ENCODE assay signal across 1 cellular context in the genomic region with DNA sequence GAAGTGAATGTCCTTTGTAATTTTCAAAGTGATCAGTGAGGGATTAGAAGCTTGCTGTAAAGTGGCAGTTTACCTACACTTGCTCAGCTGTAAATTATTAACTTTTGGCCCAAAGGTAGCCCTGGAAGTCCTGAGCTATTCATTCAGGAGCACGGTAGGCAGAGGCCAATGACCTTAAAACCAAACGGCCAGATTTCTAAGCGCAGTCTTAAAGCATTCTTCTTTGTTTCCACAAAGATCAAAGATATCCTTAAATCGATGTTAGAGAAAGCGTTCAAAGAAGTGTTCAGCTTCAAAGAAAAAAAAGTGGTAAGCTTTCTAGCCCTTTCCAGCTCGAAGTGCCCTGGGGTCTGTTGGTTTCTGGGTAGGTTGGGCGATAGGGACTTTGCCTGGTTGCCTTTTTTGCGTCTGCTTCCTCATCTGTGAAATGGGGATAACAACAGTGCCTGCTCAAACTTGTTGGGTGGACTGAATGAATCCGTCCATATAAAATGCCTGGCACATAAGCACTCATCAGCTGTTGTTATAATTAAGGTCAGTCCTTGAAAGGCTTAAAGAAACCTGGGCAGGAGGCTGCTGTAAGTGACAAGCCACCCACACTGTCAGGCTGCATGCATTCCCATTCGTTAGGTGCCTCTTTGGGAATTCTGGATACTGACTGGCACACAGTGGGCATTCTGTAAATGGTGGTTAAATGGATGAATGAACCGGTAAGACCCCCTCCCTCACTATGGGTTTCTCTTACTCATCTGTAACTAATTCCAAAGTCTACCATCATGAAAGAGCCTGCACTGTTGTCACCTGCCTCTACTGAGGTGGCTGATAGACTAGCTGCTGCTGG.
TF ChIP-seq lines count a peak whose summit lies in the region.

No MANE protein-coding gene starts in this region.

TF ChIP-seq in HepG2, 621 proteins besides CTCF, POLR2A, EP300 and RAD21 (continued from another document and continues in another):
- TF ChIP-seq HNF1A (IDR thresholded peaks at IDR 0.05; ENCODE audit: low read depth) (peak; percentile 99), HNF1A (CRISPR knock-in tag; IDR thresholded peaks at IDR 0.05; ENCODE audit: borderline replicate concordance) (peak; percentile 100), HOXA3 (CRISPR knock-in tag; IDR thresholded peaks at IDR 0.05) (peak; percentile 70), IKZF5 (CRISPR knock-in tag; IDR thresholded peaks at IDR 0.05) (peak; percentile 95), NR1H2 (CRISPR knock-in tag; IDR thresholded peaks at IDR 0.05; ENCODE audit: borderline replicate concordance, low read depth) (0 out of 2 replicates have a peak, but pooled peaks have one; percentile 65), ZBTB7B (CRISPR knock-in tag; IDR thresholded peaks at IDR 0.05) (peak; percentile 83; the same call in 1 of the 2 replicates), RFXANK (CRISPR knock-in tag; IDR thresholded peaks at IDR 0.05) (peak; percentile 76; the same call in 1 of the 2 replicates), JUND (CRISPR knock-in tag; IDR thresholded peaks at IDR 0.05) (peak; percentile 19; the same call in 1 of the 2 replicates), AKAP8 (CRISPR knock-in tag; IDR thresholded peaks at IDR 0.05) (0 out of 2 replicates have a peak, but pooled peaks have one; percentile 42), JUNB (CRISPR knock-in tag; IDR thresholded peaks at IDR 0.05; ENCODE audit: borderline replicate concordance) (0 out of 2 replicates have a peak, but pooled peaks have one; percentile 31), AHR (CRISPR knock-in tag; IDR thresholded peaks at IDR 0.05) (no peak), HNRNPL (IDR thresholded peaks at IDR 0.05; ENCODE audit: low read depth, low read length) (0 out of 2 replicates have a peak, but pooled peaks have one; percentile 14), ZNF44 (CRISPR knock-in tag; IDR thresholded peaks at IDR 0.05) (peak; percentile 55; the same call in 1 of the 2 replicates), MBNL3 (CRISPR knock-in tag; conservative IDR thresholded peaks at IDR 0.05) (0 out of 2 replicates have a peak, but pooled peaks have one; percentile 46), ZNF550 (CRISPR knock-in tag; IDR thresholded peaks at IDR 0.05; ENCODE audit: borderline replicate concordance) (no peak), HOXD1 (CRISPR knock-in tag; IDR thresholded peaks at IDR 0.05) (peak; percentile 58; the same call in 1 of the 2 replicates), PHF21A (CRISPR knock-in tag; IDR thresholded peaks at IDR 0.05) (peak; percentile 96), ZNF329 (CRISPR knock-in tag; IDR thresholded peaks at IDR 0.05; ENCODE audit: low read depth) (no peak), SMYD3 (CRISPR knock-in tag; IDR thresholded peaks at IDR 0.05) (no peak; the same call in 1 of the 2 replicates), ZNF263 (CRISPR knock-in tag; IDR thresholded peaks at IDR 0.05) (no peak), SNAPC2 (CRISPR knock-in tag; IDR thresholded peaks at IDR 0.05) (0 out of 2 replicates have a peak, but pooled peaks have one; percentile 12), ZNF253 (CRISPR knock-in tag; IDR thresholded peaks at IDR 0.05; ENCODE audit: borderline replicate concordance) (no peak), NR2F6 (IDR thresholded peaks at IDR 0.05) (peak; percentile 95), NR2F6 (CRISPR knock-in tag; IDR thresholded peaks at IDR 0.05) (peak; percentile 94), SPEN (CRISPR knock-in tag; IDR thresholded peaks at IDR 0.05; ENCODE audit: low read depth) (no peak), ZNF883 (CRISPR knock-in tag; IDR thresholded peaks at IDR 0.05; ENCODE audit: not compliant biosample characterization) (peak; percentile 23), TERF1 (CRISPR knock-in tag; IDR thresholded peaks at IDR 0.05) (no peak), FOXK1 (CRISPR knock-in tag; IDR thresholded peaks at IDR 0.05; ENCODE audit: borderline replicate concordance, low read depth) (peak; percentile 75; the same call in 1 of the 2 replicates)
- TF ChIP-seq, protein P1, sequence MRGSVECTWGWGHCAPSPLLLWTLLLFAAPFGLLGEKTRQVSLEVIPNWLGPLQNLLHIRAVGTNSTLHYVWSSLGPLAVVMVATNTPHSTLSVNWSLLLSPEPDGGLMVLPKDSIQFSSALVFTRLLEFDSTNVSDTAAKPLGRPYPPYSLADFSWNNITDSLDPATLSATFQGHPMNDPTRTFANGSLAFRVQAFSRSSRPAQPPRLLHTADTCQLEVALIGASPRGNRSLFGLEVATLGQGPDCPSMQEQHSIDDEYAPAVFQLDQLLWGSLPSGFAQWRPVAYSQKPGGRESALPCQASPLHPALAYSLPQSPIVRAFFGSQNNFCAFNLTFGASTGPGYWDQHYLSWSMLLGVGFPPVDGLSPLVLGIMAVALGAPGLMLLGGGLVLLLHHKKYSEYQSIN (CRISPR knock-in tag; IDR thresholded peaks at IDR 0.05; ENCODE audit: borderline replicate concordance) = no peak
- TF ChIP-seq, protein P2, sequence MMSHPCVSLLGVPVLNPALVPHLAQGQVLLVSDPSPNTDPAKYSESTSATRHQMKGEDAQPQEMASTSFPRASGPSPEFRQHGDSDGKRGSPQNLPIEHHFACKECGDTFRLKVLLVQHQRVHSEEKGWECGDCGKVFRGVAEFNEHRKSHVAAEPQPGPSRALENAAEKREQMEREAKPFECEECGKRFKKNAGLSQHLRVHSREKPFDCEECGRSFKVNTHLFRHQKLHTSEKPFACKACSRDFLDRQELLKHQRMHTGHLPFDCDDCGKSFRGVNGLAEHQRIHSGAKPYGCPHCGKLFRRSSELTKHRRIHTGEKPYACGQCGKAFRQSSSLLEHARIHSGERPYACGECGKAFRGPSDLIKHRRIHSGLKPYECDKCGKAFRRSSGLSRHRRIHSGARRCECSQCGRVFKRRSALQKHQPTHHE (CRISPR knock-in tag; IDR thresholded peaks at IDR 0.05; ENCODE audit: borderline replicate concordance) = no peak
- TF ChIP-seq, protein P3, sequence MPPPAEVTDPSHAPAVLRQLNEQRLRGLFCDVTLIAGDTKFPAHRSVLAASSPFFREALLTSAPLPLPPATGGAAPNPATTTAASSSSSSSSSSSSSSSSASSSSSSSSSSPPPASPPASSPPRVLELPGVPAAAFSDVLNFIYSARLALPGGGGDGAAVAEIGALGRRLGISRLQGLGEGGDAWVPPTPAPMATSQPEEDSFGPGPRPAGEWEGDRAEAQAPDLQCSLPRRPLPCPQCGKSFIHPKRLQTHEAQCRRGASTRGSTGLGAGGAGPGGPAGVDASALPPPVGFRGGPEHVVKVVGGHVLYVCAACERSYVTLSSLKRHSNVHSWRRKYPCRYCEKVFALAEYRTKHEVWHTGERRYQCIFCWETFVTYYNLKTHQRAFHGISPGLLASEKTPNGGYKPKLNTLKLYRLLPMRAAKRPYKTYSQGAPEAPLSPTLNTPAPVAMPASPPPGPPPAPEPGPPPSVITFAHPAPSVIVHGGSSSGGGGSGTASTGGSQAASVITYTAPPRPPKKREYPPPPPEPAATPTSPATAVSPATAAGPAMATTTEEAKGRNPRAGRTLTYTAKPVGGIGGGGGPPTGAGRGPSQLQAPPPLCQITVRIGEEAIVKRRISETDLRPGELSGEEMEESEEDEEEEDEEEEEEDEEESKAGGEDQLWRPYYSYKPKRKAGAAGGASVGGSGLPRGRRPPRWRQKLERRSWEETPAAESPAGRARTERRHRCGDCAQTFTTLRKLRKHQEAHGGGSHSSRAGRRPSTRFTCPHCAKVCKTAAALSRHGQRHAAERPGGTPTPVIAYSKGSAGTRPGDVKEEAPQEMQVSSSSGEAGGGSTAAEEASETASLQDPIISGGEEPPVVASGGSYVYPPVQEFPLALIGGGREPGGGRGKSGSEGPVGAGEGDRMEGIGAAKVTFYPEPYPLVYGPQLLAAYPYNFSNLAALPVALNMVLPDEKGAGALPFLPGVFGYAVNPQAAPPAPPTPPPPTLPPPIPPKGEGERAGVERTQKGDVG (CRISPR knock-in tag; IDR thresholded peaks at IDR 0.05; ENCODE audit: borderline replicate concordance) = peak; percentile 69
- TF ChIP-seq, protein P4, sequence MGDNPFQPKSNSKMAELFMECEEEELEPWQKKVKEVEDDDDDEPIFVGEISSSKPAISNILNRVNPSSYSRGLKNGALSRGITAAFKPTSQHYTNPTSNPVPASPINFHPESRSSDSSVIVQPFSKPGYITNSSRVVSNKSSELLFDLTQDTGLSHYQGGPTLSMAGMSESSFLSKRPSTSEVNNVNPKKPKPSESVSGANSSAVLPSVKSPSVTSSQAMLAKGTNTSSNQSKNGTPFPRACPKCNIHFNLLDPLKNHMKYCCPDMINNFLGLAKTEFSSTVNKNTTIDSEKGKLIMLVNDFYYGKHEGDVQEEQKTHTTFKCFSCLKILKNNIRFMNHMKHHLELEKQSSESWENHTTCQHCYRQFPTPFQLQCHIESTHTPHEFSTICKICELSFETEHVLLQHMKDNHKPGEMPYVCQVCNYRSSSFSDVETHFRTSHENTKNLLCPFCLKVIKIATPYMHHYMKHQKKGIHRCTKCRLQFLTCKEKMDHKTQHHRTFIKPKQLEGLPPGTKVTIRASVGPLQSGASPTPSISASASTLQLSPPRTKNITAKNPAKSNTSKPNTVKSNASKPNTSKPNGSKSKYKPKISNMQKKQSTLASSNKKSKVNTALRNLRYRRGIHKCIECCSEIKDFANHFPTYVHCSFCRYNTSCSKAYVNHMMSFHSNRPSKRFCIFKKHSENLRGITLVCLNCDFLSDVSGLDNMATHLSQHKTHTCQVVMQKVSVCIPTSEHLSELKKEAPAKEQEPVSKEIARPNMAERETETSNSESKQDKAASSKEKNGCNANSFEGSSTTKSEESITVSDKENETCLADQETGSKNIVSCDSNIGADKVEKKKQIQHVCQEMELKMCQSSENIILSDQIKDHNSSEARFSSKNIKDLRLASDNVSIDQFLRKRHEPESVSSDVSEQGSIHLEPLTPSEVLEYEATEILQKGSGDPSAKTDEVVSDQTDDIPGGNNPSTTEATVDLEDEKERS (CRISPR knock-in tag; IDR thresholded peaks at IDR 0.05) = peak; percentile 92; the same call in 1 of the 2 replicates
